Comparison of ENCODE assay signal across 25 cellular contexts in genomic region chr4:185825737-185826136, GRCh38. TPM values are rescaled to one million over a fixed set of nuclear protein-coding genes. Genes with fewer than 3 reads are reported as not detected.
"Had no signal": no experiment of that assay in that cellular context is flagged by ENCODE, and none has a peak within 500 bp of the region (broad histone marks: within the 10 kb centered on the region; RNA-seq: fewer than 3 reads in every experiment).

No MANE protein-coding gene starts in this region.

- H3K27me3 Mint-ChIP-seq: activated T-cell treated with anti-CD3 and anti-CD28 coated beads, Interleukin-2, amount 50 U/mL, for 24 hours; central memory CD8-positive, alpha-beta T cell; dendritic cell treated with granulocyte-macrophage colony-stimulating factor and Interleukin-4, amounts not matched to agents 40 ng/mL and 50 ng/mL, for 4 days had no signal

- H3K27ac ChIP-seq: left lung, lower lobe of right lung, right lobe of liver, testis, uterus had no signal

- H3K4me3 ChIP-seq: left lung, lower lobe of right lung, right lobe of liver, testis, uterus had no signal

- H3K4me1 Mint-ChIP-seq: activated T-helper 17 cell treated with anti-CD3 and anti-CD28 coated beads, Interleukin-2, amount 50 U/mL, for 72 hours; central memory CD8-positive, alpha-beta T cell had no signal

- H3K27ac Mint-ChIP-seq: activated T-cell treated with anti-CD3 and anti-CD28 coated beads, Interleukin-2, amount 50 U/mL, for 24 hours; activated T-helper 17 cell treated with anti-CD3 and anti-CD28 coated beads, Interleukin-2, amount 50 U/mL, for 72 hours; dendritic cell treated with granulocyte-macrophage colony-stimulating factor and Interleukin-4, amounts not matched to agents 40 ng/mL and 50 ng/mL, for 4 days; endodermal cell; nephron; progenitor cell of endocrine pancreas; T-helper 2 cell treated with Interferon-gamma antibody and Interleukin-4, amounts not matched to agents 5 μg/mL and 100 μg/mL, for 36 hours had no signal

- DNase-seq: activated CD4-positive, alpha-beta T cell treated with anti-CD3 and anti-CD28 coated beads for 4 hours; activated CD4-positive, alpha-beta T cell treated with anti-CD3 and anti-CD28 coated beads, Interleukin-2, amount 50 U/mL, for 48 hours; activated CD4-positive, CD25-positive, alpha-beta regulatory T cell; activated CD8-positive, alpha-beta memory T cell treated with anti-CD3 and anti-CD28 coated beads, Interleukin-2, amount 50 U/mL, for 4 hours; activated gamma-delta T cell treated with Interleukin-2 at 50 U/mL for 16 hours; activated naive CD4-positive, alpha-beta T cell treated with anti-CD3 and anti-CD28 coated beads, Interleukin-2, amount 50 U/mL, for 16 hours; activated T-cell treated with anti-CD3 and anti-CD28 coated beads, Interleukin-2, amount 50 U/mL, for 24 hours; amniotic stem cell; endodermal cell; kidney glomerular epithelial cell; left lung; lower lobe of right lung; right lobe of liver; stimulated activated CD4-positive, alpha-beta T cell treated with anti-CD3 and anti-CD28 coated beads, Interleukin-2, amount 100 ng/mL, for 48 hours; stimulated activated naive CD4-positive, alpha-beta T cell treated with Interleukin-2 at 50 U/mL for 16 hours; testis; trophoblast cell; uterus had no signal

- ATAC-seq: activated T-helper 17 cell treated with anti-CD3 and anti-CD28 coated beads, Interleukin-2, amount 50 U/mL, for 72 hours; left lung; lower lobe of right lung; right lobe of liver had no signal

- H3K27me3 ChIP-seq: left lung, right lobe of liver, testis, uterus had no signal

- H3K9me3 Mint-ChIP-seq: activated T-cell treated with anti-CD3 and anti-CD28 coated beads, Interleukin-2, amount 50 U/mL, for 24 hours; activated T-helper 17 cell treated with anti-CD3 and anti-CD28 coated beads, Interleukin-2, amount 50 U/mL, for 72 hours; central memory CD8-positive, alpha-beta T cell; dendritic cell treated with granulocyte-macrophage colony-stimulating factor and Interleukin-4, amounts not matched to agents 40 ng/mL and 50 ng/mL, for 4 days; endodermal cell; T-helper 2 cell treated with Interferon-gamma antibody and Interleukin-4, amounts not matched to agents 5 μg/mL and 100 μg/mL, for 36 hours had no signal

- H3K4me3 Mint-ChIP-seq: activated T-cell treated with anti-CD3 and anti-CD28 coated beads, Interleukin-2, amount 50 U/mL, for 24 hours; activated T-helper 17 cell treated with anti-CD3 and anti-CD28 coated beads, Interleukin-2, amount 50 U/mL, for 72 hours; central memory CD8-positive, alpha-beta T cell; dendritic cell treated with granulocyte-macrophage colony-stimulating factor and Interleukin-4, amounts not matched to agents 40 ng/mL and 50 ng/mL, for 4 days; endodermal cell; nephron; T-helper 2 cell treated with Interferon-gamma antibody and Interleukin-4, amounts not matched to agents 5 μg/mL and 100 μg/mL, for 36 hours had no signal

- H3K4me1 ChIP-seq: left lung, lower lobe of right lung, testis, uterus had no signal

- H3K9me3 ChIP-seq: left lung, lower lobe of right lung, right lobe of liver, testis, uterus had no signal

- H3K36me3 ChIP-seq: left lung, lower lobe of right lung, right lobe of liver, uterus had no signal

RNA-seq across cellular contexts. Expression of gene SORBS2, which starts 13.7 kb away (rescaled TPM):
- total RNA-seq: activated CD8-positive, alpha-beta memory T cell treated with anti-CD3 and anti-CD28 coated beads for 36 hours; activated T-helper 17 cell treated with anti-CD3 and anti-CD28 coated beads, Interleukin-2, amount 50 U/mL, for 72 hours had no signal
